Comparison of ENCODE assay signal across 34 cellular contexts in the genomic region with DNA sequence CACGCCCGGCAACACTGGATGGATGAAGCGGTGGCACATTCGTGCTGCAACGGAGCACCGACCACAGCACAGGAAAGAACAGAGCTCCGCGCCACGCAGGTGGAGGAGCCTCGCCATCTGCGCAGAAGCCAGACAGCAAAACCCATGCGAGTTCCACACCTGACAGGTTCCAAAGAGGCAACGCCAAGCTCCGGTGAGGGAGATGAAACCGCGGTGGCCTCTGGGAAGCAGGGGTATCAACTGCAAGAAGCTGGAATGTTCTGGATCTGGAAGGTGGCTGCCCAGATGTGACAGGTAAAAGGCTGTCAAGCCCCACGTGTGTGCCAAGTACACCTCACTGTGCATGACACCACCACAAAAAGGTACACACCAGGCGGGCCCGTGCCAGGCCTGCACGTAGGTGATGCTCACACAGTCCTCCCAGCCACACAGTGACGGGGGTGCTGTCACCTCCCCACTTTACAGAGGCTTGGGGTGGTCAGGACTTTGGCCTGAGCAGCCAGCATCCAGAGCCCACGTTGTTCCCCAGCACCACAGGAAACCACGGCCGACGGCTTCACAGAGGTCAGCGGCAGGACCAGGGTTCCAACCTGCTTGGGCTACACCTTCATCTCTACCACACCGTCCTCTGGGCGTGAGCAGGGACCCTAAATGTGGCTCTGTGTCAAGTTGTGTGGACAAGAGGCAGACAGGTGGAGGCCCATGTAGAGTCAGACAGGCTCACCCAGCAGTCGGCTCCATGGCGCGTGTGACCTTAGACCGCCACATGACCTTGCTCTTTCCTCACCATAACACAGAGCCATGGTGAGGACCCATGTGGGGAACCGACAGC. TPM values are rescaled to one million over a fixed set of nuclear protein-coding genes. Genes with fewer than 3 reads are reported as not detected.
"Had no signal": no experiment of that assay in that cellular context is flagged by ENCODE, and none has a peak within 500 bp of the region (broad histone marks: within the 10 kb centered on the region; RNA-seq: fewer than 3 reads in every experiment).

No MANE protein-coding gene starts in this region.

- H3K4me1 Mint-ChIP-seq: activated naive CD8-positive, alpha-beta T cell treated with anti-CD3 and anti-CD28 coated beads, Interleukin-2, amount 10 ng/mL, durations not matched to agents 7 days and 5 days; immature natural killer cell had no signal

- H3K27me3 ChIP-seq: ascending aorta, cardiac muscle cell, tibial nerve had no signal

- H3K27me3 Mint-ChIP-seq: brain, progenitor cell of endocrine pancreas had no signal

- DNase-seq: activated CD4-positive, alpha-beta T cell treated with anti-CD3 and anti-CD28 coated beads for 4 hours; activated CD4-positive, alpha-beta T cell treated with anti-CD3 and anti-CD28 coated beads, Interleukin-2, amount 50 U/mL, for 48 hours; activated CD8-positive, alpha-beta memory T cell treated with anti-CD3 and anti-CD28 coated beads, Interleukin-2, amount 50 U/mL, for 4 hours; activated naive CD4-positive, alpha-beta T cell treated with anti-CD3 and anti-CD28 coated beads for 36 hours; activated naive CD8-positive, alpha-beta T cell treated with anti-CD3 and anti-CD28 coated beads, Interleukin-2, amount 10 ng/mL, durations not matched to agents 7 days and 5 days; activated T-cell treated with anti-CD3 and anti-CD28 coated beads, Interleukin-2, amount 50 U/mL, for 1 hour; cerebellar nuclear complex; cortex of kidney; effector memory CD8-positive, alpha-beta T cell; erythroblast; hippocampal formation; immature natural killer cell; mesenchymal stem cell; small intestine; stimulated activated CD4-positive, alpha-beta T cell treated with anti-CD3 and anti-CD28 coated beads, Interleukin-1b, Interleukin-23, amount 100 ng/mL, for 48 hours; stimulated activated CD4-positive, alpha-beta T cell treated with anti-CD3 and anti-CD28 coated beads, Interleukin-4, amount 100 ng/mL, for 4 hours; stimulated activated CD8-positive, alpha-beta memory T cell treated with anti-CD3 and anti-CD28 coated beads, Interleukin-4, amount 100 ng/mL, for 48 hours; stimulated activated naive CD4-positive, alpha-beta T cell; T-helper 9 cell had no signal

- H3K4me3 Mint-ChIP-seq: activated naive CD4-positive, alpha-beta T cell treated with anti-CD3 and anti-CD28 coated beads for 36 hours; activated naive CD8-positive, alpha-beta T cell treated with anti-CD3 and anti-CD28 coated beads, Interleukin-2, amount 10 ng/mL, durations not matched to agents 7 days and 5 days; activated T-helper 1 cell treated with anti-CD3 and anti-CD28 coated beads, Interleukin-12 subunit alpha, Interleukin-12 subunit beta, Interleukin-2, Interleukin-4 antibody, amounts not matched to agents 30 ng/mL and 10 ng/mL and 1 ng/mL, durations not matched to agents 14 hours and 24 hours and 36 hours; brain; effector memory CD8-positive, alpha-beta T cell; immature natural killer cell; natural killer cell treated with Interleukin-12 subunit alpha and Interleukin-12 subunit beta and Interleukin-15 and Interleukin-18, amount 100 ng/mL, for 72 hours; T-helper 1 cell treated with Interleukin-12 subunit alpha and Interleukin-12 subunit beta and Interleukin-4 antibody, amounts not matched to agents 30 μg/mL and 1 μg/mL, for 36 hours had no signal

- H3K4me3 ChIP-seq: ascending aorta, cardiac muscle cell, gastrocnemius medialis, suprapubic skin, tibial nerve had no signal

- H3K4me1 ChIP-seq: ascending aorta had no signal

- H3K9me3 ChIP-seq: ascending aorta, gastrocnemius medialis, suprapubic skin, tibial nerve had no signal

- H3K9me3 Mint-ChIP-seq: activated naive CD4-positive, alpha-beta T cell treated with anti-CD3 and anti-CD28 coated beads for 36 hours; activated naive CD8-positive, alpha-beta T cell treated with anti-CD3 and anti-CD28 coated beads, Interleukin-2, amount 10 ng/mL, durations not matched to agents 7 days and 5 days; activated T-helper 1 cell treated with anti-CD3 and anti-CD28 coated beads, Interleukin-12 subunit alpha, Interleukin-12 subunit beta, Interleukin-2, Interleukin-4 antibody, amounts not matched to agents 30 ng/mL and 10 ng/mL and 1 ng/mL, durations not matched to agents 14 hours and 24 hours and 36 hours; brain; effector memory CD8-positive, alpha-beta T cell; immature natural killer cell; natural killer cell treated with Interleukin-12 subunit alpha and Interleukin-12 subunit beta and Interleukin-15 and Interleukin-18, amount 100 ng/mL, for 72 hours; T-helper 1 cell treated with Interleukin-12 subunit alpha and Interleukin-12 subunit beta and Interleukin-4 antibody, amounts not matched to agents 30 μg/mL and 1 μg/mL, for 36 hours had no signal

- H3K36me3 Mint-ChIP-seq: activated naive CD8-positive, alpha-beta T cell treated with anti-CD3 and anti-CD28 coated beads, Interleukin-2, amount 10 ng/mL, durations not matched to agents 7 days and 5 days; immature natural killer cell; natural killer cell treated with Interleukin-12 subunit alpha and Interleukin-12 subunit beta and Interleukin-15 and Interleukin-18, amount 100 ng/mL, for 72 hours had no signal

- H3K27ac ChIP-seq: ascending aorta, cardiac muscle cell, suprapubic skin, VCaP had no signal

- ATAC-seq: effector memory CD8-positive, alpha-beta T cell; gastrocnemius medialis; sciatic nerve had no signal

- H3K27ac Mint-ChIP-seq: activated naive CD4-positive, alpha-beta T cell treated with anti-CD3 and anti-CD28 coated beads for 36 hours; activated naive CD8-positive, alpha-beta T cell treated with anti-CD3 and anti-CD28 coated beads, Interleukin-2, amount 10 ng/mL, durations not matched to agents 7 days and 5 days; activated T-helper 1 cell treated with anti-CD3 and anti-CD28 coated beads, Interleukin-12 subunit alpha, Interleukin-12 subunit beta, Interleukin-2, Interleukin-4 antibody, amounts not matched to agents 30 ng/mL and 10 ng/mL and 1 ng/mL, durations not matched to agents 14 hours and 24 hours and 36 hours; effector memory CD8-positive, alpha-beta T cell; immature natural killer cell; natural killer cell treated with Interleukin-12 subunit alpha and Interleukin-12 subunit beta and Interleukin-15 and Interleukin-18, amount 100 ng/mL, for 72 hours; progenitor cell of endocrine pancreas; T-helper 1 cell treated with Interleukin-12 subunit alpha and Interleukin-12 subunit beta and Interleukin-4 antibody, amounts not matched to agents 30 μg/mL and 1 μg/mL, for 36 hours had no signal

- H3K36me3 ChIP-seq: ascending aorta, cardiac muscle cell, gastrocnemius medialis, suprapubic skin, tibial nerve had no signal

RNA-seq across cellular contexts. Expression of a gene that starts 19.7 kb away (rescaled TPM):
- total RNA-seq: activated T-helper 1 cell treated with anti-CD3 and anti-CD28 coated beads, Interleukin-12 subunit alpha, Interleukin-12 subunit beta, Interleukin-2, Interleukin-4 antibody, amounts not matched to agents 30 ng/mL and 10 ng/mL and 1 ng/mL, durations not matched to agents 14 hours and 24 hours and 36 hours had no signal

RNA-seq across cellular contexts. Expression of a gene that starts 30.5 kb away (rescaled TPM):
- total RNA-seq: activated CD8-positive, alpha-beta memory T cell treated with anti-CD3 and anti-CD28 coated beads for 36 hours; activated naive CD4-positive, alpha-beta T cell treated with anti-CD3 and anti-CD28 coated beads for 36 hours; activated naive CD8-positive, alpha-beta T cell treated with anti-CD3 and anti-CD28 coated beads, Interleukin-2, amount 10 ng/mL, durations not matched to agents 7 days and 5 days; activated T-helper 1 cell treated with anti-CD3 and anti-CD28 coated beads, Interleukin-12 subunit alpha, Interleukin-12 subunit beta, Interleukin-2, Interleukin-4 antibody, amounts not matched to agents 30 ng/mL and 10 ng/mL and 1 ng/mL, durations not matched to agents 14 hours and 24 hours and 36 hours; ascending aorta; gastrocnemius medialis; lower leg skin; natural killer cell treated with Interleukin-12 subunit alpha and Interleukin-12 subunit beta and Interleukin-15 and Interleukin-18, amount 100 ng/mL, for 72 hours; osteocyte had no signal
- polyA plus RNA-seq: immature natural killer cell had no signal
